22 cellular contexts compared by ENCODE assay signal in genomic region chr4:25770844-25771243, GRCh38.
"Had no signal": no experiment of that assay in that cellular context is flagged by ENCODE, and none has a peak within 500 bp of the region (broad histone marks: within the 10 kb centered on the region; RNA-seq: fewer than 3 reads in every experiment).

No MANE protein-coding gene starts in this region.

- H3K27me3 ChIP-seq: ascending aorta, neural progenitor cell, right atrium auricular region, tibial nerve had no signal

- H3K9me3 ChIP-seq: ascending aorta, right atrium auricular region, tibial nerve had no signal

- H3K27ac Mint-ChIP-seq: activated CD8-positive, alpha-beta T cell treated with anti-CD3 and anti-CD28 coated beads, Interleukin-2, amount 10 ng/mL, durations not matched to agents 7 days and 5 days; activated naive CD4-positive, alpha-beta T cell treated with anti-CD3 and anti-CD28 coated beads for 36 hours; activated naive CD8-positive, alpha-beta T cell treated with anti-CD3 and anti-CD28 coated beads for 36 hours; naive thymus-derived CD8-positive, alpha-beta T cell; neural progenitor cell had no signal

- H3K27ac ChIP-seq: ascending aorta, neural progenitor cell, right atrium auricular region, tibial nerve had no signal

- DNase-seq: activated B cell treated with CpG ODN at 0.5 μM for 24 hours; activated CD4-positive, alpha-beta T cell treated with anti-CD3 and anti-CD28 coated beads, Interleukin-2, amount 50 U/mL, for 1 hour; activated CD8-positive, alpha-beta T cell treated with anti-CD3 and anti-CD28 coated beads, Interleukin-2, amount 10 ng/mL, durations not matched to agents 7 days and 5 days; activated effector memory CD4-positive, alpha-beta T cell treated with anti-CD3 and anti-CD28 coated beads, Interleukin-2, amount 50 U/mL, for 16 hours; activated naive CD4-positive, alpha-beta T cell treated with anti-CD3 and anti-CD28 coated beads for 36 hours; activated naive CD8-positive, alpha-beta T cell treated with anti-CD3 and anti-CD28 coated beads for 36 hours; caudate nucleus; cortex of kidney; islet precursor cell; left ventricle myocardium superior; mammary epithelial cell; naive thymus-derived CD8-positive, alpha-beta T cell; occipital lobe; stimulated activated CD4-positive, alpha-beta T cell treated with anti-CD3 and anti-CD28 coated beads, Interleukin-1b, Interleukin-23, amount 100 ng/mL, for 48 hours; stimulated activated naive CD4-positive, alpha-beta T cell treated with Interleukin-2 at 50 U/mL for 16 hours; T-helper 2 cell had no signal

- H3K4me1 ChIP-seq: ascending aorta, right atrium auricular region had no signal

- H3K27me3 Mint-ChIP-seq: activated B cell treated with CpG ODN at 0.5 μM for 24 hours; activated naive CD8-positive, alpha-beta T cell treated with anti-CD3 and anti-CD28 coated beads for 36 hours; brain; naive thymus-derived CD8-positive, alpha-beta T cell had no signal

- ATAC-seq: activated CD8-positive, alpha-beta T cell treated with anti-CD3 and anti-CD28 coated beads, Interleukin-2, amount 10 ng/mL, durations not matched to agents 7 days and 5 days; left ventricle myocardium superior; naive thymus-derived CD8-positive, alpha-beta T cell had no signal

- H3K9me3 Mint-ChIP-seq: activated B cell treated with CpG ODN at 0.5 μM for 24 hours; activated naive CD4-positive, alpha-beta T cell treated with anti-CD3 and anti-CD28 coated beads for 36 hours; activated naive CD8-positive, alpha-beta T cell treated with anti-CD3 and anti-CD28 coated beads for 36 hours; naive thymus-derived CD8-positive, alpha-beta T cell; neural progenitor cell had no signal

- H3K36me3 ChIP-seq: ascending aorta, neural progenitor cell, right atrium auricular region, tibial nerve had no signal

- H3K4me3 ChIP-seq: ascending aorta, neural progenitor cell, right atrium auricular region, smooth muscle cell, tibial nerve had no signal

- H3K4me1 Mint-ChIP-seq: activated B cell treated with CpG ODN at 0.5 μM for 24 hours; activated naive CD8-positive, alpha-beta T cell treated with anti-CD3 and anti-CD28 coated beads for 36 hours had no signal

- H3K4me3 Mint-ChIP-seq: activated B cell treated with CpG ODN at 0.5 μM for 24 hours; activated CD8-positive, alpha-beta T cell treated with anti-CD3 and anti-CD28 coated beads, Interleukin-2, amount 10 ng/mL, durations not matched to agents 7 days and 5 days; activated naive CD4-positive, alpha-beta T cell treated with anti-CD3 and anti-CD28 coated beads for 36 hours; activated naive CD8-positive, alpha-beta T cell treated with anti-CD3 and anti-CD28 coated beads for 36 hours; brain; naive thymus-derived CD8-positive, alpha-beta T cell; neural progenitor cell had no signal
